ENCODE assay signal across 8 cellular contexts in the genomic region with DNA sequence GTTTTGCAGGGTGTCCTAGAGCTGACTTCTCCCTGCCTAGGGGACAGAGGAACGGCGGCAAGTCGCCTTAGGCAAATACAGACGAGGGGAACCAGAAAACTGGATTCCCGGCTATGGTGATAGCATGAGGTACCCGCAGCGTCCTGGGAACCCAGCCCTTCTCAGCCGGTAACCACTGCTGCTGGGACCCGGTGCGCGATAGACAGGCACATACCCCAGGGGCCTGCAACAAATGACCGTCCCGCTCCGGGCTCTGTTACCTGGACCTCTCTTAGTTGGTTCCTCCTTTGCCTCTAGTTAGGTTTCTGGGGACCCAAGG. TPM values are rescaled to one million over a fixed set of nuclear protein-coding genes. Genes with fewer than 3 reads are reported as not detected.
A peak's percentile ranks its signal among the peaks of the same experiment; 100 is the strongest.
DNase-seq lines count a peak whose midpoint lies in the region; ATAC-seq and TF ChIP-seq lines count a peak whose summit lies in the region.

No MANE protein-coding gene starts in this region.

- H3K4me3 Mint-ChIP-seq in osteocyte (ENCODE audit: unreplicated experiment): peak overlapping the region; percentile 68

- H2AFZ ChIP-seq in OCI-LY3 (ENCODE audit: low read depth, low read length): no peak overlapping the region

- no peaks in the 10 kb centered on the region for H3K36me3 ChIP-seq in OCI-LY3 (replicated peaks; ENCODE audit: low read depth, low read length)

- H3K27ac ChIP-seq in OCI-LY3 (ENCODE audit: low read length): no peak overlapping the region

- H3K4me3 ChIP-seq in AG10803 (ENCODE audit: low read length) (peak overlapping the region; percentile 54), OCI-LY3 (ENCODE audit: low read length) (peak overlapping the region; percentile 87), epithelial cell of esophagus (ENCODE audit: low read length) (peak overlapping the region; percentile 64)

- no peaks in the 10 kb centered on the region for H3K9me3 ChIP-seq in OCI-LY3 (ENCODE audit: insufficient read depth, low read length)

- peak overlapping the region; percentile 53 for H3K9ac ChIP-seq in OCI-LY3 (ENCODE audit: low read length)

- no peaks in the 10 kb centered on the region for H3K36me3 Mint-ChIP-seq in osteocyte (ENCODE audit: unreplicated experiment)

- no peak overlapping the region for H3K27ac Mint-ChIP-seq in osteocyte (ENCODE audit: unreplicated experiment)

- TF ChIP-seq CTCF in AG10803 (conservative IDR thresholded peaks at IDR 0.05; ENCODE audit: low read length) (no peak), OCI-LY3 (IDR thresholded peaks at IDR 0.05; ENCODE audit: low read depth, low read length) (no peak), epithelial cell of esophagus (IDR thresholded peaks at IDR 0.05; ENCODE audit: insufficient read depth, low read depth, low read length, missing control alignments) (no peak), osteocyte (IDR thresholded peaks at IDR 0.05) (no peak)

- no peak for DNase-seq in AG10803 (ENCODE audit: low read depth)
- no peak for DNase-seq in epithelial cell of esophagus (ENCODE audit: low read depth)
- DNase-seq in osteocyte (ENCODE audit: extremely low spot score, unreplicated experiment): no peak

- H3K79me2 ChIP-seq in OCI-LY3 (ENCODE audit: low read length): no peaks in the 10 kb centered on the region

- peaks cover 26% of the 10 kb centered on the region for H3K4me1 Mint-ChIP-seq in osteocyte (ENCODE audit: unreplicated experiment)

- no peaks in the 10 kb centered on the region for H3K9me3 Mint-ChIP-seq in osteocyte (ENCODE audit: unreplicated experiment)

- peaks cover 41% of the 10 kb centered on the region for H3K27me3 ChIP-seq in OCI-LY3 (ENCODE audit: low read depth, low read length)

- peak; percentile 7 for ATAC-seq in GM21526 (IDR thresholded peaks at IDR 0.05; ENCODE audit: low FRiP score, unreplicated experiment)
- ATAC-seq in HG03521 (IDR thresholded peaks at IDR 0.05; ENCODE audit: unreplicated experiment): no peak
- no peak for ATAC-seq in HG02623 (IDR thresholded peaks at IDR 0.05; ENCODE audit: unreplicated experiment)
- ATAC-seq in GM21447 (IDR thresholded peaks at IDR 0.05; ENCODE audit: unreplicated experiment): no peak

- H3K4me1 ChIP-seq in OCI-LY3 (ENCODE audit: low read length): peaks cover 16% of the 10 kb centered on the region

- H3K27me3 Mint-ChIP-seq in osteocyte (ENCODE audit: unreplicated experiment): peaks cover 16% of the 10 kb centered on the region

- H4K20me1 ChIP-seq in OCI-LY3 (ENCODE audit: insufficient read depth, low read length): no peaks in the 10 kb centered on the region; the same call in 1 of the 2 replicates

- H3K4me2 ChIP-seq in OCI-LY3 (ENCODE audit: low read length): peak overlapping the region; percentile 85

RNA-seq across cellular contexts. Expression of a gene that starts 0.6 kb away (rescaled TPM):
- 68.3 and 69.1 TPM in 2 replicates for total RNA-seq in osteocyte
